In the genomic region with DNA sequence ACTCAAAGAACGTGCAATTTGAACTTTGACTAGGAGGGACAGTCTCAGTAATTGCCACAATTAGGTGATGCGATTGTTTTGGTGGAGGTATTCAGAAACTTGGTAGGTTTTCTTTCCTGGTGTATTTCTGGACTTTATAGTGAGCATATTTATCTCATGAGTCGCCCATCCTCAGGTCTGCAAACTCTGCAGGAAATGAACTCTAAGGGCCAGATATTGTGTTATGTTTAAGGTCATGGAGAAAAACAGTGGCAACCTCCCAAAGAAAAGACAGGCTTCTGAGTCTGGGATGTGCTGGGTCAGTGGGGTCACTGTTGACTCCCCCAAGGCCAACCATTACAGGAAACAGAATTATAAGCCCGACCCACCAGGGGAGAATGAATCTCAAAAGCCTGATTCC, we compare ENCODE assay signal across 1 cellular context.
TF ChIP-seq lines count a peak whose summit lies in the region.

No MANE protein-coding gene starts in this region.

TF ChIP-seq in GM23338, 12 proteins besides CTCF, POLR2A, EP300 and RAD21 (continued from another document):
- TF ChIP-seq, protein P1, sequence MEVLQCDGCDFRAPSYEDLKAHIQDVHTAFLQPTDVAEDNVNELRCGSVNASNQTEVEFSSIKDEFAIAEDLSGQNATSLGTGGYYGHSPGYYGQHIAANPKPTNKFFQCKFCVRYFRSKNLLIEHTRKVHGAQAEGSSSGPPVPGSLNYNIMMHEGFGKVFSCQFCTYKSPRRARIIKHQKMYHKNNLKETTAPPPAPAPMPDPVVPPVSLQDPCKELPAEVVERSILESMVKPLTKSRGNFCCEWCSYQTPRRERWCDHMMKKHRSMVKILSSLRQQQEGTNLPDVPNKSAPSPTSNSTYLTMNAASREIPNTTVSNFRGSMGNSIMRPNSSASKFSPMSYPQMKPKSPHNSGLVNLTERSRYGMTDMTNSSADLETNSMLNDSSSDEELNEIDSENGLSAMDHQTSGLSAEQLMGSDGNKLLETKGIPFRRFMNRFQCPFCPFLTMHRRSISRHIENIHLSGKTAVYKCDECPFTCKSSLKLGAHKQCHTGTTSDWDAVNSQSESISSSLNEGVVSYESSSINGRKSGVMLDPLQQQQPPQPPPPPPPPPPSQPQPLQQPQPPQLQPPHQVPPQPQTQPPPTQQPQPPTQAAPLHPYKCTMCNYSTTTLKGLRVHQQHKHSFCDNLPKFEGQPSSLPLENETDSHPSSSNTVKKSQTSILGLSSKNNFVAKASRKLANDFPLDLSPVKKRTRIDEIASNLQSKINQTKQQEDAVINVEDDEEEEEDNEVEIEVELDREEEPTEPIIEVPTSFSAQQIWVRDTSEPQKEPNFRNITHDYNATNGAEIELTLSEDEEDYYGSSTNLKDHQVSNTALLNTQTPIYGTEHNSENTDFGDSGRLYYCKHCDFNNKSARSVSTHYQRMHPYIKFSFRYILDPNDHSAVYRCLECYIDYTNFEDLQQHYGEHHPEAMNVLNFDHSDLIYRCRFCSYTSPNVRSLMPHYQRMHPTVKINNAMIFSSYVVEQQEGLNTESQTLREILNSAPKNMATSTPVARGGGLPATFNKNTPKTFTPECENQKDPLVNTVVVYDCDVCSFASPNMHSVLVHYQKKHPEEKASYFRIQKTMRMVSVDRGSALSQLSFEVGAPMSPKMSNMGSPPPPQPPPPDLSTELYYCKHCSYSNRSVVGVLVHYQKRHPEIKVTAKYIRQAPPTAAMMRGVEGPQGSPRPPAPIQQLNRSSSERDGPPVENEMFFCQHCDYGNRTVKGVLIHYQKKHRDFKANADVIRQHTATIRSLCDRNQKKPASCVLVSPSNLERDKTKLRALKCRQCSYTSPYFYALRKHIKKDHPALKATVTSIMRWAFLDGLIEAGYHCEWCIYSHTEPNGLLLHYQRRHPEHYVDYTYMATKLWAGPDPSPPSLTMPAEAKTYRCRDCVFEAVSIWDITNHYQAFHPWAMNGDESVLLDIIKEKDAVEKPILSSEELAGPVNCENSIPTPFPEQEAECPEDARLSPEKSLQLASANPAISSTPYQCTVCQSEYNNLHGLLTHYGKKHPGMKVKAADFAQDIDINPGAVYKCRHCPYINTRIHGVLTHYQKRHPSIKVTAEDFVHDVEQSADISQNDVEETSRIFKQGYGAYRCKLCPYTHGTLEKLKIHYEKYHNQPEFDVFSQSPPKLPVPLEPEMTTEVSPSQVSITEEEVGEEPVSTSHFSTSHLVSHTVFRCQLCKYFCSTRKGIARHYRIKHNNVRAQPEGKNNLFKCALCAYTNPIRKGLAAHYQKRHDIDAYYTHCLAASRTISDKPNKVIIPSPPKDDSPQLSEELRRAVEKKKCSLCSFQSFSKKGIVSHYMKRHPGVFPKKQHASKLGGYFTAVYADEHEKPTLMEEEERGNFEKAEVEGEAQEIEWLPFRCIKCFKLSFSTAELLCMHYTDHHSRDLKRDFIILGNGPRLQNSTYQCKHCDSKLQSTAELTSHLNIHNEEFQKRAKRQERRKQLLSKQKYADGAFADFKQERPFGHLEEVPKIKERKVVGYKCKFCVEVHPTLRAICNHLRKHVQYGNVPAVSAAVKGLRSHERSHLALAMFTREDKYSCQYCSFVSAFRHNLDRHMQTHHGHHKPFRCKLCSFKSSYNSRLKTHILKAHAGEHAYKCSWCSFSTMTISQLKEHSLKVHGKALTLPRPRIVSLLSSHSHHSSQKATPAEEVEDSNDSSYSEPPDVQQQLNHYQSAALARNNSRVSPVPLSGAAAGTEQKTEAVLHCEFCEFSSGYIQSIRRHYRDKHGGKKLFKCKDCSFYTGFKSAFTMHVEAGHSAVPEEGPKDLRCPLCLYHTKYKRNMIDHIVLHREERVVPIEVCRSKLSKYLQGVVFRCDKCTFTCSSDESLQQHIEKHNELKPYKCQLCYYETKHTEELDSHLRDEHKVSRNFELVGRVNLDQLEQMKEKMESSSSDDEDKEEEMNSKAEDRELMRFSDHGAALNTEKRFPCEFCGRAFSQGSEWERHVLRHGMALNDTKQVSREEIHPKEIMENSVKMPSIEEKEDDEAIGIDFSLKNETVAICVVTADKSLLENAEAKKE (CRISPR knock-in tag; IDR thresholded peaks at IDR 0.05): peak; percentile 20; the same call in 1 of the 2 replicates
- no peak for TF ChIP-seq STAT1 (IDR thresholded peaks at IDR 0.05; ENCODE audit: unreplicated experiment)
- no peak for TF ChIP-seq ZNF114 (CRISPR knock-in tag; IDR thresholded peaks at IDR 0.05)
- no peak for TF ChIP-seq CREB1 (CRISPR knock-in tag; IDR thresholded peaks at IDR 0.05; ENCODE audit: low read depth)
